18 cellular contexts compared by ENCODE assay signal in genomic region chr16:87543436-87544191, GRCh38. TPM values are rescaled to one million over a fixed set of nuclear protein-coding genes. Genes with fewer than 3 reads are reported as not detected.
DNase-seq lines count a peak whose midpoint lies in the region; ATAC-seq, FAIRE-seq and TF ChIP-seq lines count a peak whose summit lies in the region.
"Had no signal": no experiment of that assay in that cellular context is flagged by ENCODE, and none has a peak within 500 bp of the region (broad histone marks: within the 10 kb centered on the region; RNA-seq: fewer than 3 reads in every experiment).

No MANE protein-coding gene starts in this region.

- ATAC-seq in left cardiac atrium (peak in 1 of 2 donors; percentile 41), Right ventricle myocardium superior (ENCODE audit: poor library complexity) (no peak), GM18520 (IDR thresholded peaks at IDR 0.05; ENCODE audit: unreplicated experiment) (no peak), GM21723 (IDR thresholded peaks at IDR 0.05; ENCODE audit: unreplicated experiment) (no peak)
- ATAC-seq in stimulated activated naive CD8-positive, alpha-beta T cell treated with anti-CD3 and anti-CD28 coated beads, Interleukin-15, amount 100 ng/mL, for 72 hours = peak; percentile 81
- ATAC-seq: PC-3 had no signal

- FAIRE-seq in GM12891 (lab: Jason Lieb, UNC) = no peak
- FAIRE-seq: endothelial cell of umbilical vein, GM12892 had no signal

- peak overlapping the region in 1 of 2 donors; percentile 43 for H3K4me3 Mint-ChIP-seq in stimulated activated naive CD8-positive, alpha-beta T cell treated with anti-CD3 and anti-CD28 coated beads, Interleukin-15, amount 100 ng/mL, for 72 hours

- H3K9me3 Mint-ChIP-seq in stimulated activated naive CD8-positive, alpha-beta T cell treated with anti-CD3 and anti-CD28 coated beads, Interleukin-15, amount 100 ng/mL, for 72 hours = peaks cover 5 to 13% of the 10 kb centered on the region in 2 donors

- peaks cover 10% of the 10 kb centered on the region for H3K4me1 Mint-ChIP-seq in stimulated activated naive CD8-positive, alpha-beta T cell treated with anti-CD3 and anti-CD28 coated beads, Interleukin-15, amount 100 ng/mL, for 72 hours

- no peak for TF ChIP-seq CTCF in NB4 (IDR thresholded peaks at IDR 0.05; ENCODE audit: low read depth, low read length)

- H3K27me3 Mint-ChIP-seq in stimulated activated naive CD8-positive, alpha-beta T cell treated with anti-CD3 and anti-CD28 coated beads, Interleukin-15, amount 100 ng/mL, for 72 hours = peaks cover 59% of the 10 kb centered on the region

- DNase-seq in left cardiac atrium (peak; percentile 65), Right ventricle myocardium superior (no peak), NB4 (ENCODE audit: low read depth) (peak; percentile 84), cerebellar cortex (ENCODE audit: low spot score) (peak; percentile 60), GM12891 (ENCODE audit: insufficient read length, low spot score) (no peak)
- DNase-seq in stimulated activated naive CD8-positive, alpha-beta T cell treated with anti-CD3 and anti-CD28 coated beads, Interleukin-15, amount 100 ng/mL, for 72 hours = no peak
- DNase-seq: activated effector memory CD4-positive, alpha-beta T cell treated with Interleukin-2 at 50 U/mL for 16 hours; BE2C; central memory CD4-positive, alpha-beta T cell; head of caudate nucleus; NCI-H2227 treated with DMSO at 0.1 percent for 48 hours; PC-3; tibial artery had no signal

- no peak for TF ChIP-seq POLR2A in NB4 (IDR thresholded peaks at IDR 0.05; ENCODE audit: extremely low read depth, insufficient read length)
- TF ChIP-seq POLR2A in GM12891 (IDR thresholded peaks at IDR 0.05; ENCODE audit: low read depth, low read length) = no peak

- no peak overlapping the region for H3K4me3 ChIP-seq in NB4 (ENCODE audit: low read depth, low read length)
- H3K4me3 ChIP-seq: tibial artery had no signal

- intact Hi-C loops in left cardiac atrium (cut with DNase I) (no loop called here), Right ventricle myocardium superior (cut with DNase I) (no loop called here)

- H3K27ac Mint-ChIP-seq in stimulated activated naive CD8-positive, alpha-beta T cell treated with anti-CD3 and anti-CD28 coated beads, Interleukin-15, amount 100 ng/mL, for 72 hours = no peak overlapping the region
- H3K27ac Mint-ChIP-seq: progenitor cell of endocrine pancreas had no signal

TF ChIP-seq in GM12891, 5 proteins besides CTCF, POLR2A, EP300 and RAD21:
- TF ChIP-seq POU2F2 (IDR thresholded peaks at IDR 0.05; ENCODE audit: low read depth, low read length) (no peak), POLR2AphosphoS5 (IDR thresholded peaks at IDR 0.05; ENCODE audit: low read depth, low read length) (no peak), PAX5 (IDR thresholded peaks at IDR 0.05; ENCODE audit: insufficient read depth, low read length, severe bottlenecking) (no peak), SPI1 (IDR thresholded peaks at IDR 0.05; ENCODE audit: low read depth, low read length) (no peak), TAF1 (IDR thresholded peaks at IDR 0.05; ENCODE audit: low read depth, low read length) (no peak)
TF ChIP-seq in GM12891: peak in this region for 0.

RNA-seq across cellular contexts. Expression of gene ZCCHC14, which starts 50.8 kb away (rescaled TPM):
- total RNA-seq in left cardiac atrium = 10 to 100 TPM; 14.4 to 14.9 TPM
- 13.2 TPM for total RNA-seq in Right ventricle myocardium superior
- 1.5 TPM for polyA plus RNA-seq in GM12891 (2012; ENCODE audit: low read depth, missing spikeins)

RNA-seq across cellular contexts. Expression of gene JPH3, which starts 58.7 kb away (rescaled TPM):
- under 1 TPM; 0.05 to 0.09 TPM for total RNA-seq in left cardiac atrium
- total RNA-seq in Right ventricle myocardium superior = 0.08 TPM
- polyA plus RNA-seq in GM12891 (2012; ENCODE audit: low read depth, missing spikeins) = 0.06 TPM
- total RNA-seq: PC-3 had no signal

Comparison
In these comparisons a context has a peak if more than half of its experiments do, and no peak if none do; other contexts are left out.
1. DNase-seq: peak in left cardiac atrium (single experiment), NB4 (single experiment) and cerebellar cortex (single experiment); none in Right ventricle myocardium superior (single experiment), stimulated activated naive CD8-positive, alpha-beta T cell treated with anti-CD3 and anti-CD28 coated beads, Interleukin-15, amount 100 ng/mL, for 72 hours (0 of 2) and GM12891 (single experiment).